In genomic region chr7:108026116-108026515, GRCh38 we compare ENCODE assay signal across 21 cellular contexts. TPM values are rescaled to one million over a fixed set of nuclear protein-coding genes. Genes with fewer than 3 reads are reported as not detected.
DNase-seq lines count a peak whose midpoint lies in the region; ATAC-seq and TF ChIP-seq lines count a peak whose summit lies in the region.
"Had no signal": no experiment of that assay in that cellular context is flagged by ENCODE, and none has a peak within 500 bp of the region (broad histone marks: within the 10 kb centered on the region; RNA-seq: fewer than 3 reads in every experiment).

No MANE protein-coding gene starts in this region.

- no peaks in the 10 kb centered on the region for H3K9me3 ChIP-seq in PC-3 (ENCODE audit: low read length)
- H3K9me3 ChIP-seq: A549, Peyer's patch, SJSA1 had no signal

- no peak for TF ChIP-seq CTCF in osteocyte (IDR thresholded peaks at IDR 0.05)
- TF ChIP-seq CTCF in PC-3 (conservative IDR thresholded peaks at IDR 0.05; ENCODE audit: low read depth, low read length), result no peak

- H3F3A ChIP-seq in PC-3 (ENCODE audit: low read length, unreplicated experiment), result no peaks in the 10 kb centered on the region

- POLR2A ChIA-PET in PC-3 (lab: Charles Lee; ENCODE audit: unreplicated experiment), result no interaction called here

- DNase-seq in KBM-7, result peak; percentile 15
- peak; percentile 67 for DNase-seq in MV-4-11 (lab: John Stamatoyannopoulos, UW)
- DNase-seq in SKM-1 treated with dmso at 0.1 percent for 144 hours (lab: John Stamatoyannopoulos, UW; ENCODE audit: unreplicated experiment), result peak; percentile 71
- DNase-seq in osteocyte (ENCODE audit: extremely low spot score, unreplicated experiment), result no peak
- DNase-seq in PC-3, result no peak
- DNase-seq in NCI-H1092 (lab: John Stamatoyannopoulos, UW), result no peak
- no peak for DNase-seq in amniotic stem cell (lab: John Stamatoyannopoulos, UW)
- DNase-seq: GOT3, NCI-H1105, NCI-H2029 treated with DMSO at 0.1 percent for 48 hours, NCI-H2171, NCI-H345, NCI-H524, NCI-H774, Peyer's patch had no signal

- H3K4me1 ChIP-seq in PC-3 (ENCODE audit: insufficient read depth, low read length), result peaks cover 15% of the 10 kb centered on the region
- H3K4me1 ChIP-seq: Peyer's patch had no signal

- in situ Hi-C loops in KBM-7 (cut with MboI; ENCODE audit: low pct_unique_long_range_greater_than_20kb, low sequenced_read_pairs), result no loop called here

- no peaks in the 10 kb centered on the region for H3K27me3 ChIP-seq in PC-3 (ENCODE audit: low read length)
- H3K27me3 ChIP-seq: Peyer's patch, SJSA1 had no signal

- CTCF ChIA-PET in PC-3 (lab: Charles Lee), result no interaction called here

- H3K27ac Mint-ChIP-seq in osteocyte (ENCODE audit: unreplicated experiment), result peak overlapping the region; percentile 97
- H3K27ac Mint-ChIP-seq: B cell had no signal

- no peak overlapping the region for H3K9ac ChIP-seq in PC-3 (ENCODE audit: low read length)

- H3K79me2 ChIP-seq in PC-3 (ENCODE audit: low read length), result no peaks in the 10 kb centered on the region

- H4K20me1 ChIP-seq in PC-3 (ENCODE audit: low read length), result no peaks in the 10 kb centered on the region

- ATAC-seq in PC-3 (no peak), GM21723 (IDR thresholded peaks at IDR 0.05; ENCODE audit: unreplicated experiment) (no peak)
- ATAC-seq: A549, HCT116 had no signal

- no peak overlapping the region for H3K4me3 Mint-ChIP-seq in osteocyte (ENCODE audit: unreplicated experiment)
- H3K4me3 Mint-ChIP-seq: B cell, CD14-positive monocyte had no signal

- intact Hi-C loops in PC-3 (cut with micrococcal nuclease), result no loop called here

- H3K9me3 Mint-ChIP-seq in osteocyte (ENCODE audit: unreplicated experiment), result no peaks in the 10 kb centered on the region

- H3K27me3 Mint-ChIP-seq in osteocyte (ENCODE audit: unreplicated experiment), result no peaks in the 10 kb centered on the region

- no peak overlapping the region for H3K4me2 ChIP-seq in PC-3 (ENCODE audit: low read length)
- H3K4me2 ChIP-seq: A549 had no signal

- no peaks in the 10 kb centered on the region for H3K36me3 ChIP-seq in PC-3 (ENCODE audit: low read depth, low read length)
- H3K36me3 ChIP-seq: Peyer's patch, SJSA1 had no signal

- no TSS peak for BruUV-seq in PC-3 (replicated peaks; lab: Mats Ljungman, UMichigan)

- no peaks in the 10 kb centered on the region for H3K36me3 Mint-ChIP-seq in osteocyte (ENCODE audit: unreplicated experiment)
- H3K36me3 Mint-ChIP-seq: CD14-positive monocyte had no signal

- no peak overlapping the region for H3K27ac ChIP-seq in PC-3 (ENCODE audit: low read length)
- H3K27ac ChIP-seq: Peyer's patch, SJSA1 had no signal

- H3K9me2 ChIP-seq in PC-3 (replicated peaks; ENCODE audit: low read length), result no peaks in the 10 kb centered on the region

- no peak overlapping the region for H2AFZ ChIP-seq in PC-3 (ENCODE audit: low read length)

- peaks cover 60% of the 10 kb centered on the region for H3K4me1 Mint-ChIP-seq in osteocyte (ENCODE audit: unreplicated experiment)
- H3K4me1 Mint-ChIP-seq: B cell had no signal

- H3K4me3 ChIP-seq in PC-3 (ENCODE audit: low read length), result no peak overlapping the region
- H3K4me3 ChIP-seq: A549, Peyer's patch, SJSA1 had no signal

RNA-seq across cellular contexts. Expression of gene LAMB1, which starts 23.2 kb away (rescaled TPM):
- total RNA-seq in osteocyte, result 952 and 1,014 TPM in 2 replicates
- total RNA-seq in PC-3 (2014; rRNA removed), result 74.3 and 101 TPM in 2 replicates
- total RNA-seq: B cell had no signal

Comparison
In these comparisons a context has a peak if more than half of its experiments do, and no peak if none do; other contexts are left out.
1. DNase-seq: peak in KBM-7 (single experiment), MV-4-11 (single experiment) and SKM-1 treated with dmso at 0.1 percent for 144 hours (single experiment); none in osteocyte (single experiment), PC-3 (single experiment), NCI-H1092 (single experiment) and amniotic stem cell (single experiment).